ENCODE assay signal across 16 cellular contexts in the genomic region with DNA sequence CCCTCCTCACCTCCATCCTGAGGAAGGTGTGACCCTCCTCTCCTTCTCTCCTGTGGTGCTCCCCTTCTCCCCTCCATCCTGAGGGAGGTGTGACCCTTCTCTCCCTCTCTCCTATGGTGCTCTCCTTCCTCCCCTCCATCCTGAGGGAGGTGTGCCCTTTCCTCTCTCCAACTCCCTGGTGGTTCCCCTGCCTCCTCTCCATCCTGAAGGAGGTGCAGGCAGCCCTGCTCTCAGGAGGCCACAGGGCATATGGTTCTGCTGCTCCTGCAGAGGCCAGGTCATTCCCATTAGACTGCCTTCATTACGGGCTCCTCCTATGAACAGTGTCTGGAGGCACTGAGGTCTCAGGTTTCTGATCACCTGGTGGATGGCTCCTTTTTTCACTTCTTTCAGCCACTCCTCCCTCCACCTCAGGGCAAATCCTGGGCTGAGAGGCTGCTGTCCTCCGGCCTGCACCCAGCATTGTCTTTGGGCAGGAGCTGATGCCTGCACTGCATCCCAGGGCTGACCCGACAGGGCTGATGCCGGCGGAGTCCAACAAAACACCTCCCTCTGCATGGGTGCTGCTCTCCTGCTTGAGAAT.
"Had no signal": no experiment of that assay in that cellular context is flagged by ENCODE, and none has a peak within 500 bp of the region (broad histone marks: within the 10 kb centered on the region; RNA-seq: fewer than 3 reads in every experiment).

No MANE protein-coding gene starts in this region.

- H3K36me3 ChIP-seq: brain microvascular endothelial cell, sigmoid colon had no signal

- H3K4me3 ChIP-seq: mucosa of descending colon, sigmoid colon had no signal

- H3K27me3 ChIP-seq: brain microvascular endothelial cell, sigmoid colon had no signal

- H3K27ac Mint-ChIP-seq: activated CD4-positive, alpha-beta memory T cell treated with anti-CD3 and anti-CD28 coated beads for 36 hours; activated naive CD4-positive, alpha-beta T cell treated with anti-CD3 and anti-CD28 coated beads, Interleukin-2, amount 50 U/mL, for 72 hours; stimulated activated naive B cell treated with anti-CD40 and anti-IgM and Interleukin-4, amounts not matched to agents 10 μg/mL and 1 μg/mL and 100 μg/mL, for 72 hours had no signal

- H3K9me3 Mint-ChIP-seq: activated CD4-positive, alpha-beta memory T cell treated with anti-CD3 and anti-CD28 coated beads for 36 hours had no signal

- H3K4me1 Mint-ChIP-seq: stimulated activated naive B cell treated with anti-CD40 and anti-IgM and Interleukin-4, amounts not matched to agents 10 μg/mL and 1 μg/mL and 100 μg/mL, for 72 hours had no signal

- H3K36me3 Mint-ChIP-seq: activated CD4-positive, alpha-beta memory T cell treated with anti-CD3 and anti-CD28 coated beads for 36 hours; activated naive CD4-positive, alpha-beta T cell treated with anti-CD3 and anti-CD28 coated beads, Interleukin-2, amount 50 U/mL, for 72 hours; naive thymus-derived CD8-positive, alpha-beta T cell had no signal

- ATAC-seq: activated naive CD4-positive, alpha-beta T cell treated with anti-CD3 and anti-CD28 coated beads, Interleukin-2, amount 50 U/mL, for 72 hours; activated T-cell treated with anti-CD3 and anti-CD28 coated beads, Interleukin-2, amount 50 U/mL, for 4 hours; left lobe of liver; mucosa of descending colon; naive thymus-derived CD8-positive, alpha-beta T cell had no signal

- H3K9me3 ChIP-seq: mucosa of descending colon, sigmoid colon had no signal

- DNase-seq: activated CD4-positive, alpha-beta memory T cell treated with anti-CD3 and anti-CD28 coated beads for 36 hours; activated effector memory CD4-positive, alpha-beta T cell treated with anti-CD3 and anti-CD28 coated beads, Interleukin-2, amount 50 U/mL, for 16 hours; activated T-cell treated with anti-CD3 and anti-CD28 coated beads, Interleukin-2, amount 50 U/mL, for 4 hours; amniotic stem cell; brain microvascular endothelial cell; dermis blood vessel endothelial cell; erythroblast; mammary epithelial cell; mucosa of descending colon; naive thymus-derived CD8-positive, alpha-beta T cell; sigmoid colon; stimulated activated CD4-positive, alpha-beta T cell treated with anti-CD3 and anti-CD28 coated beads, Interleukin-2, amount 100 ng/mL, for 24 hours; stimulated activated naive B cell treated with anti-CD40 and anti-IgM and Interleukin-4, amounts not matched to agents 10 μg/mL and 1 μg/mL and 100 μg/mL, for 72 hours; T1000 had no signal

- H3K4me3 Mint-ChIP-seq: activated CD4-positive, alpha-beta memory T cell treated with anti-CD3 and anti-CD28 coated beads for 36 hours; activated T-cell treated with anti-CD3 and anti-CD28 coated beads, Interleukin-2, amount 50 U/mL, for 4 hours; naive thymus-derived CD8-positive, alpha-beta T cell; stimulated activated naive B cell treated with anti-CD40 and anti-IgM and Interleukin-4, amounts not matched to agents 10 μg/mL and 1 μg/mL and 100 μg/mL, for 72 hours had no signal

- H3K27ac ChIP-seq: brain microvascular endothelial cell, sigmoid colon had no signal
